In the genomic region with DNA sequence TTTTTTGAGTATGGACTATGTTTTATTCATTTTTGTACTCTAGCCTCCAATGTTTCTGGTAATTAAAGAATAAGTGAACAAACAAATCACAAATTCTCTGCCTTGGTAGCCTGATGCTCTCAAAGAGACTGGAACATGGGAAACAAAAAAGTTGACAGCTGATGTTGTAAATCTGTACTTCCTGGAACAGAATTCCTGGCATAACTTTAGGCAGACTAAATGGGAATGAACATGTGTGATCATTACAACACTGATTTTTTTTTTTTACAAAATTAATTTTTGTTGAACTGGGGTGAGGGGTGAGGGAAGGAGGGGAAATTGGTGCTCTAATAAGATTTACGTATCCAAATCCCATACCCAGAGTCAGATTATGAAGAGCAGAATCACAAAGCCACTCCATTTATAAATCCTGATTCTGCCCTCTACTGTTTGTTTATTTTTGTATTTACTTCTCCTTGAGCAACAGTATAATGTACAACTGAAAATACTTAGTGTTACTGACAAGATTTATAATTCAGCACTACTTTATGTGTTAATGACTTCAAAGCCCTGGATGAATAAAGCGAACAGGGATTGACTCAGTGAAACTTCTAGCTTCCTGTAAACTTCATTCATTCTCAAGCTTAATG, we compare ENCODE assay signal across 18 cellular contexts.
DNase-seq lines count a peak whose midpoint lies in the region; ATAC-seq and TF ChIP-seq lines count a peak whose summit lies in the region.
"Had no signal": no experiment of that assay in that cellular context is flagged by ENCODE, and none has a peak within 500 bp of the region (broad histone marks: within the 10 kb centered on the region; RNA-seq: fewer than 3 reads in every experiment).

No MANE protein-coding gene starts in this region.

- no peak overlapping the region for H3K4me3 ChIP-seq in AG10803 (ENCODE audit: low read length)
- H3K4me3 ChIP-seq in dorsolateral prefrontal cortex, result no peak overlapping the region
- H3K4me3 ChIP-seq in mesenchymal stem cell (ENCODE audit: insufficient read depth in 1 of 2, low read depth in 1 of 2, low read length in 2 of 2), result no peak overlapping the region
- H3K4me3 ChIP-seq in CD8-positive, alpha-beta memory T cell (ENCODE audit: low read length), result no peak overlapping the region
- H3K4me3 ChIP-seq: GM12878, ovary had no signal

- no peak overlapping the region for H3K4me2 ChIP-seq in mesenchymal stem cell (ENCODE audit: low read length, poor library complexity, severe bottlenecking)

- no peaks in the 10 kb centered on the region for H3K36me3 Mint-ChIP-seq in CD8-positive, alpha-beta memory T cell
- H3K36me3 Mint-ChIP-seq: memory B cell had no signal

- no peak overlapping the region for H3K23ac ChIP-seq in mesenchymal stem cell (ENCODE audit: low read length in 2 of 2)

- H3K27me3 Mint-ChIP-seq in CD8-positive, alpha-beta memory T cell, result peaks cover 12 to 45% of the 10 kb centered on the region in 2 donors

- H3K14ac ChIP-seq in mesenchymal stem cell (ENCODE audit: low read length in 2 of 2), result no peak overlapping the region

- peak overlapping the region; percentile 6 for H3K9ac ChIP-seq in mesenchymal stem cell (ENCODE audit: low read length)

- H3K36me3 ChIP-seq in mesenchymal stem cell (ENCODE audit: control insufficient read depth in 1 of 2, insufficient read depth in 2 of 2, low read depth in 1 of 2, low read length in 2 of 2), result no peaks in the 10 kb centered on the region
- no peaks in the 10 kb centered on the region for H3K36me3 ChIP-seq in CD8-positive, alpha-beta memory T cell (ENCODE audit: insufficient read depth, low read length)
- H3K36me3 ChIP-seq: BE2C, ovary had no signal

- TF ChIP-seq CTCF in AG10803 (conservative IDR thresholded peaks at IDR 0.05; ENCODE audit: low read length) (no peak), dorsolateral prefrontal cortex (IDR thresholded peaks at IDR 0.05 in 54 of 56, conservative IDR thresholded peaks at IDR 0.05 in 2 of 56; ENCODE audit: low read depth in 1 of 56, partially characterized antibody in 56 of 56) (peak in 33 of 56 donors; percentile 5 to 59 (median 31))

- CTCF ChIA-PET in CD8-positive, alpha-beta memory T cell (lab: Charles Lee), result no interaction called here

- peaks cover 16% of the 10 kb centered on the region for H3K79me1 ChIP-seq in mesenchymal stem cell (replicated peaks; ENCODE audit: low read length, poor library complexity, severe bottlenecking)

- H2BK12ac ChIP-seq in mesenchymal stem cell (ENCODE audit: low read length in 2 of 2), result no peak overlapping the region

- H3K9me3 ChIP-seq in mesenchymal stem cell (ENCODE audit: control insufficient read depth, low read length), result no peaks in the 10 kb centered on the region
- H3K9me3 ChIP-seq in CD8-positive, alpha-beta memory T cell (ENCODE audit: low read length), result no peaks in the 10 kb centered on the region
- H3K9me3 ChIP-seq: BE2C, ovary had no signal

- no peak overlapping the region for H2BK120ac ChIP-seq in mesenchymal stem cell (ENCODE audit: low read depth, low read length)

- no peak overlapping the region for H3K4me3 Mint-ChIP-seq in CD8-positive, alpha-beta memory T cell
- H3K4me3 Mint-ChIP-seq: activated T-cell treated with anti-CD3 and anti-CD28 coated beads, Interleukin-2, amount 50 U/mL, for 24 hours; memory B cell had no signal

- no peak overlapping the region for H2AK5ac ChIP-seq in mesenchymal stem cell (ENCODE audit: low read length, severe bottlenecking)

- POLR2A ChIA-PET in CD8-positive, alpha-beta memory T cell (lab: Charles Lee), result no interaction called here

- H4K91ac ChIP-seq in mesenchymal stem cell (ENCODE audit: low read length), result no peak overlapping the region

- no peak overlapping the region for H4K8ac ChIP-seq in mesenchymal stem cell (ENCODE audit: low read length)

- H2BK5ac ChIP-seq in mesenchymal stem cell (ENCODE audit: low read depth, low read length, poor library complexity, severe bottlenecking), result no peak overlapping the region

- 5% methylated on average over 1 of the region's 2 CpGs for WGBS in mesenchymal stem cell

- H3K27ac ChIP-seq in dorsolateral prefrontal cortex (peak overlapping the region in 21 of 59 donors; percentile 2 to 67 (median 32)), mesenchymal stem cell (ENCODE audit: low read length, poor library complexity, severe bottlenecking) (no peak overlapping the region)
- H3K27ac ChIP-seq in CD8-positive, alpha-beta memory T cell (ENCODE audit: low read depth, low read length), result no peak overlapping the region
- H3K27ac ChIP-seq: ovary had no signal

- DNase-seq in AG10803 (ENCODE audit: low read depth), result peak; percentile 85
- peak; percentile 20 for DNase-seq in NCI-H226
- no peak for DNase-seq in dorsolateral prefrontal cortex
- peak; percentile 72 for DNase-seq in mesenchymal stem cell
- DNase-seq in iPS-NIHi11 (ENCODE audit: low spot score), result no peak
- no peak for DNase-seq in activated naive CD4-positive, alpha-beta T cell treated with Interleukin-2 at 50 U/mL for 16 hours
- no peak for DNase-seq in CD8-positive, alpha-beta memory T cell
- DNase-seq: activated CD4-positive, alpha-beta T cell treated with anti-CD3 and anti-CD28 coated beads for 48 hours; activated T-cell treated with anti-CD3 and anti-CD28 coated beads, Interleukin-2, amount 50 U/mL, for 24 hours; BE2C; effector memory CD4-positive, alpha-beta T cell; hypothalamus; MM.1S; ovary; stimulated activated CD4-positive, alpha-beta T cell treated with anti-CD3 and anti-CD28 coated beads, Interleukin-1b, Interleukin-23, amount 100 ng/mL, for 48 hours had no signal

- H3K4ac ChIP-seq in mesenchymal stem cell (ENCODE audit: low read depth in 1 of 2, low read length in 2 of 2), result no peak overlapping the region

- intact Hi-C loops in dorsolateral prefrontal cortex (cut with DNase I), result loop anchor here in 1 of 2 donors (5.0 kb wide), 1 partner anchor 118 kb away; no protein-coding TSS in a partner anchor

- H3K4me1 ChIP-seq in mesenchymal stem cell (ENCODE audit: control insufficient read depth, insufficient read depth, low read depth, low read length), result peaks cover 6% of the 10 kb centered on the region
- no peaks in the 10 kb centered on the region for H3K4me1 ChIP-seq in CD8-positive, alpha-beta memory T cell (ENCODE audit: insufficient read depth, low read length)

- no peak overlapping the region for H3K27ac Mint-ChIP-seq in CD8-positive, alpha-beta memory T cell
- H3K27ac Mint-ChIP-seq: activated T-cell treated with anti-CD3 and anti-CD28 coated beads, Interleukin-2, amount 50 U/mL, for 24 hours; memory B cell had no signal

- H3K27me3 ChIP-seq in dorsolateral prefrontal cortex, result no peaks in the 10 kb centered on the region
- H3K27me3 ChIP-seq in mesenchymal stem cell (ENCODE audit: control insufficient read depth in 1 of 2, insufficient read depth in 1 of 2, low read length in 2 of 2), result no peaks in the 10 kb centered on the region
- H3K27me3 ChIP-seq in CD8-positive, alpha-beta memory T cell (ENCODE audit: insufficient read depth, low read length, poor library complexity, severe bottlenecking), result no peaks in the 10 kb centered on the region
- H3K27me3 ChIP-seq: BE2C, ovary had no signal

- peaks cover 0 to 3% (median 0%) of the 10 kb centered on the region in 5 donors for H3K9me3 Mint-ChIP-seq in CD8-positive, alpha-beta memory T cell
- H3K9me3 Mint-ChIP-seq: activated T-cell treated with anti-CD3 and anti-CD28 coated beads, Interleukin-2, amount 50 U/mL, for 24 hours had no signal

- no peak overlapping the region for H2BK15ac ChIP-seq in mesenchymal stem cell (ENCODE audit: low read depth, poor library complexity, severe bottlenecking)

- no peak for ATAC-seq in HG02884 (IDR thresholded peaks at IDR 0.05; ENCODE audit: unreplicated experiment)
- ATAC-seq: GM12878 had no signal

- no peaks in the 10 kb centered on the region for H3K4me1 Mint-ChIP-seq in CD8-positive, alpha-beta memory T cell
- H3K4me1 Mint-ChIP-seq: memory B cell had no signal

- no peak overlapping the region for H2AFZ ChIP-seq in mesenchymal stem cell (ENCODE audit: low read depth, low read length)

- H3K18ac ChIP-seq in mesenchymal stem cell (ENCODE audit: low read depth in 1 of 2, low read length in 2 of 2), result no peak overlapping the region

Comparison
In these comparisons a context has a peak if more than half of its experiments do, and no peak if none do; other contexts are left out.
1. DNase-seq: peak in AG10803 (single experiment), NCI-H226 (single experiment) and mesenchymal stem cell (single experiment); none in dorsolateral prefrontal cortex (0 of 10), iPS-NIHi11 (single experiment), activated naive CD4-positive, alpha-beta T cell treated with Interleukin-2 at 50 U/mL for 16 hours (single experiment) and CD8-positive, alpha-beta memory T cell (0 of 5).